14 cellular contexts compared by ENCODE assay signal in the genomic region with DNA sequence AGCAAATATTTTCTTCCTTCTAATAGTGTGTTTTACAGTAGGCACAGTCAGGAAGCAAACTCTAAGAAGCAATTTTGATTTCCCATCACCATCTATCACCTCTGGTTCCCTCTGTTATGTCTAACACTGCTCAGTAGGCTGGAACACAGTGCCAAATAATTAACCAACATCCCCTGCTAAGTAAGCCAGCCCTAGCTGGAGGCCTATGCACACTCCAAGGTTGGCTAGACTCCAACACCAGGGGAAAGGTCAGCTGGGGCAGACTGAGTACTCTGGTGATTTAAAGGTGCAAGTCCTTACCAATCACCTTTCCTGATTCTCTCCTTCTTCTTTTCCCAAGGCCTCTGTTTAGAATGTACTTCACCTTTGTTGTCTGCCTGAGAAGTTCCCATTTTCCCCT. TPM values are rescaled to one million over a fixed set of nuclear protein-coding genes. Genes with fewer than 3 reads are reported as not detected.
DNase-seq lines count a peak whose midpoint lies in the region; ATAC-seq, FAIRE-seq and TF ChIP-seq lines count a peak whose summit lies in the region.
"Had no signal": no experiment of that assay in that cellular context is flagged by ENCODE, and none has a peak within 500 bp of the region (broad histone marks: within the 10 kb centered on the region; RNA-seq: fewer than 3 reads in every experiment).

No MANE protein-coding gene starts in this region.

- H3K4me3 ChIP-seq in epithelial cell of proximal tubule (ENCODE audit: low read depth, low read length) (no peak overlapping the region), pancreas (no peak overlapping the region), uterus (no peak overlapping the region)
- H3K4me3 ChIP-seq: gastroesophageal sphincter, smooth muscle cell, suprapubic skin had no signal

- ATAC-seq in pancreas, result peak; percentile 70 to 92 (median 80)
- ATAC-seq: activated naive CD4-positive, alpha-beta T cell treated with anti-CD3 and anti-CD28 coated beads, Interleukin-2, amount 50 U/mL, for 72 hours; gastroesophageal sphincter had no signal

- DNase-seq in NCI-H2081 (lab: John Stamatoyannopoulos, UW), result peak; percentile 10 to 73
- no peak for DNase-seq in NCI-H2081 treated with DMSO at 0.1 percent for 48 hours (lab: John Stamatoyannopoulos, UW)
- DNase-seq in NCI-H1092 treated with DMSO at 0.1 percent for 48 hours (lab: John Stamatoyannopoulos, UW), result peak; percentile 20
- peak; percentile 89 for DNase-seq in epithelial cell of proximal tubule (ENCODE audit: low read depth)
- peak in 5 of 6 donors; percentile 27 to 59 (median 43) for DNase-seq in pancreas
- no peak for DNase-seq in uterus
- no peak for DNase-seq in GM12892 (ENCODE audit: insufficient read length)
- no peak for DNase-seq in GOT3 (lab: John Stamatoyannopoulos, UW)
- DNase-seq: caudate nucleus had no signal

- intact Hi-C loops in pancreas (cut with DNase I) (no loop called here), uterus (cut with DNase I; ENCODE audit: low total_unique reads) (no loop called here)

- TF ChIP-seq CTCF in epithelial cell of proximal tubule (conservative IDR thresholded peaks at IDR 0.05; ENCODE audit: low read depth, low read length) (no peak), pancreas (IDR thresholded peaks at IDR 0.05) (no peak), uterus (IDR thresholded peaks at IDR 0.05) (no peak)

- no peaks in the 10 kb centered on the region for H3K9me3 ChIP-seq in pancreas
- no peaks in the 10 kb centered on the region for H3K9me3 ChIP-seq in uterus
- H3K9me3 ChIP-seq: gastroesophageal sphincter, suprapubic skin had no signal

- H3K36me3 ChIP-seq in pancreas, result no peaks in the 10 kb centered on the region
- no peaks in the 10 kb centered on the region for H3K36me3 ChIP-seq in uterus
- H3K36me3 ChIP-seq: gastroesophageal sphincter, suprapubic skin had no signal

- no peak for TF ChIP-seq POLR2A in uterus (IDR thresholded peaks at IDR 0.05)
- no peak for TF ChIP-seq POLR2A in GM12892 (IDR thresholded peaks at IDR 0.05; ENCODE audit: low read depth, low read length)

- H3K4me1 ChIP-seq in pancreas (no peaks in the 10 kb centered on the region), uterus (no peaks in the 10 kb centered on the region)
- H3K4me1 ChIP-seq: gastroesophageal sphincter, suprapubic skin had no signal

- H3K27me3 ChIP-seq in pancreas (no peaks in the 10 kb centered on the region), uterus (no peaks in the 10 kb centered on the region)
- H3K27me3 ChIP-seq: gastroesophageal sphincter, suprapubic skin had no signal

- H3K27ac ChIP-seq in pancreas (no peak overlapping the region), uterus (no peak overlapping the region)
- H3K27ac ChIP-seq: gastroesophageal sphincter, suprapubic skin had no signal

- FAIRE-seq in pancreas (lab: Jason Lieb, UNC) (no peak), GM12892 (lab: Jason Lieb, UNC) (no peak)
- FAIRE-seq: endometrium had no signal

RNA-seq across cellular contexts. Expression of gene BEND5, which starts 46.5 kb away (rescaled TPM):
- total RNA-seq in epithelial cell of proximal tubule (1.3 and 1.9 TPM in 2 replicates), pancreas (1 to 10 TPM; 1.8 to 6.2 (median 2.9) TPM), uterus (10 to 100 TPM in 1 of 4 donors, 1 to 10 TPM in 3; 4.1 to 13.9 (median 8.1) TPM)
- 10 to 100 TPM in 1 of 2 donors, 1 to 10 TPM in 1; 5.7 to 16.2 TPM for polyA plus RNA-seq in pancreas
- polyA plus RNA-seq in GM12892 (2012; ENCODE audit: missing spikeins), result 0.32 TPM

Comparison
In these comparisons a context has a peak if more than half of its experiments do, and no peak if none do; other contexts are left out.
1. DNase-seq: peak in NCI-H2081 (2 of 2), NCI-H1092 treated with DMSO at 0.1 percent for 48 hours (single experiment), epithelial cell of proximal tubule (single experiment) and pancreas (5 of 6); none in NCI-H2081 treated with DMSO at 0.1 percent for 48 hours (single experiment), uterus (0 of 2), GM12892 (single experiment) and GOT3 (single experiment).